ENCODE assay signal across 1 cellular context in the genomic region with DNA sequence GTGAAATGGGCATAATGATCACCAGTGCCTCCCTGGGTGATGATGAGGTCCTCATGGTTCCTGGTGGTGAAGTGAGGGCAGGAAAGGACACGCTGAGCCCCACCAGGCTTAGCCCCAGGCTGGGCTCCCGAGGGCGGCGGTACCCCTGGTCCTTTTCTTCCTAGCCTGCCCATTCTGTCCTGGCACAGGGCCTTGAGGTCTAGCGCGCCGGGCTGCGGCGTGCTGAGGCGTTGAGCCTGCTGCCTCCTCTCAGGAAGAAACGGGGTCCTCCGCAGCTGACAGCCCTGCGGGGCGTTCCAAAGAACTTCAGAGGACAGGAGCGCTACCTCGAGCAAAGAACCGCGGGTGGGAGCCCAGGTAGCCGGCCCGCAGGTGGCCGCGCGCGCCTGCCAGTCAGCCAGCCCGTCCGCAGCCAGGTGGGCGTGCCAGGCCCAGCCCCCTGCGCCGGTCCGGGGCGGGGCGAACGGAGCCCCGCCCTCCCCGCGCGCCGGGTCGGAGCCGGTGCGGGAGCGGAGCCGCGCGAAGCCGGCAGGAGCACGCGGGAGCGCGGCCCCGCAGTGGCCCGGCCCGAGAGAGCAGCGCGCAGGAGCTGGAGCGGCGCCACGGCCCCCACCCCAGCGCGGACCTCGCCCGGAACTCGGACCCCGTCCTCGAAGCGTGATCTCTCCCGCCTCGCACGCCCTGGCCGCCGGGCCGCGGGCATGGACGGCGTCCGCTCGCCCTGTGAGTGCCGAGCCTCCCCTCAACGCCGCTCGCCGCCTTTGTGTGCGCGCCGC.
TF ChIP-seq lines count a peak whose summit lies in the region.

A gene (plus strand): TSS at position 477 of the 776 bp plus-strand sequence. CDS start 791 bp downstream, outside the sequence.

TF ChIP-seq in GM12878, 131 proteins besides CTCF, POLR2A, EP300 and RAD21 (continued from another document):
- TF ChIP-seq, protein P1, sequence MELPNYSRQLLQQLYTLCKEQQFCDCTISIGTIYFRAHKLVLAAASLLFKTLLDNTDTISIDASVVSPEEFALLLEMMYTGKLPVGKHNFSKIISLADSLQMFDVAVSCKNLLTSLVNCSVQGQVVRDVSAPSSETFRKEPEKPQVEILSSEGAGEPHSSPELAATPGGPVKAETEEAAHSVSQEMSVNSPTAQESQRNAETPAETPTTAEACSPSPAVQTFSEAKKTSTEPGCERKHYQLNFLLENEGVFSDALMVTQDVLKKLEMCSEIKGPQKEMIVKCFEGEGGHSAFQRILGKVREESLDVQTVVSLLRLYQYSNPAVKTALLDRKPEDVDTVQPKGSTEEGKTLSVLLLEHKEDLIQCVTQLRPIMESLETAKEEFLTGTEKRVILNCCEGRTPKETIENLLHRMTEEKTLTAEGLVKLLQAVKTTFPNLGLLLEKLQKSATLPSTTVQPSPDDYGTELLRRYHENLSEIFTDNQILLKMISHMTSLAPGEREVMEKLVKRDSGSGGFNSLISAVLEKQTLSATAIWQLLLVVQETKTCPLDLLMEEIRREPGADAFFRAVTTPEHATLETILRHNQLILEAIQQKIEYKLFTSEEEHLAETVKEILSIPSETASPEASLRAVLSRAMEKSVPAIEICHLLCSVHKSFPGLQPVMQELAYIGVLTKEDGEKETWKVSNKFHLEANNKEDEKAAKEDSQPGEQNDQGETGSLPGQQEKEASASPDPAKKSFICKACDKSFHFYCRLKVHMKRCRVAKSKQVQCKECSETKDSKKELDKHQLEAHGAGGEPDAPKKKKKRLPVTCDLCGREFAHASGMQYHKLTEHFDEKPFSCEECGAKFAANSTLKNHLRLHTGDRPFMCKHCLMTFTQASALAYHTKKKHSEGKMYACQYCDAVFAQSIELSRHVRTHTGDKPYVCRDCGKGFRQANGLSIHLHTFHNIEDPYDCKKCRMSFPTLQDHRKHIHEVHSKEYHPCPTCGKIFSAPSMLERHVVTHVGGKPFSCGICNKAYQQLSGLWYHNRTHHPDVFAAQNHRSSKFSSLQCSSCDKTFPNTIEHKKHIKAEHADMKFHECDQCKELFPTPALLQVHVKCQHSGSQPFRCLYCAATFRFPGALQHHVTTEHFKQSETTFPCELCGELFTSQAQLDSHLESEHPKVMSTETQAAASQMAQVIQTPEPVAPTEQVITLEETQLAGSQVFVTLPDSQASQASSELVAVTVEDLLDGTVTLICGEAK (IDR thresholded peaks at IDR 0.05; ENCODE audit: borderline replicate concordance) = no peak
- TF ChIP-seq SMAD1 (IDR thresholded peaks at IDR 0.05; ENCODE audit: low read depth, partially characterized antibody) (no peak), ZNF207 (IDR thresholded peaks at IDR 0.05; ENCODE audit: borderline replicate concordance) (no peak), POLR2AphosphoS2 (IDR thresholded peaks at IDR 0.05; ENCODE audit: low read depth, low read length) (no peak), CREB1 (IDR thresholded peaks at IDR 0.05; ENCODE audit: low read depth) (no peak), POLR2AphosphoS5 (IDR thresholded peaks at IDR 0.05; ENCODE audit: low read length) (no peak), HDGF (IDR thresholded peaks at IDR 0.05) (no peak), KLF5 (IDR thresholded peaks at IDR 0.05; ENCODE audit: partially characterized antibody) (no peak), ZBED1 (IDR thresholded peaks at IDR 0.05; ENCODE audit: borderline replicate concordance) (no peak), JUND (IDR thresholded peaks at IDR 0.05; ENCODE audit: low read depth, low read length) (no peak), ZNF622 (IDR thresholded peaks at IDR 0.05) (no peak)
- TF ChIP-seq, protein P2, sequence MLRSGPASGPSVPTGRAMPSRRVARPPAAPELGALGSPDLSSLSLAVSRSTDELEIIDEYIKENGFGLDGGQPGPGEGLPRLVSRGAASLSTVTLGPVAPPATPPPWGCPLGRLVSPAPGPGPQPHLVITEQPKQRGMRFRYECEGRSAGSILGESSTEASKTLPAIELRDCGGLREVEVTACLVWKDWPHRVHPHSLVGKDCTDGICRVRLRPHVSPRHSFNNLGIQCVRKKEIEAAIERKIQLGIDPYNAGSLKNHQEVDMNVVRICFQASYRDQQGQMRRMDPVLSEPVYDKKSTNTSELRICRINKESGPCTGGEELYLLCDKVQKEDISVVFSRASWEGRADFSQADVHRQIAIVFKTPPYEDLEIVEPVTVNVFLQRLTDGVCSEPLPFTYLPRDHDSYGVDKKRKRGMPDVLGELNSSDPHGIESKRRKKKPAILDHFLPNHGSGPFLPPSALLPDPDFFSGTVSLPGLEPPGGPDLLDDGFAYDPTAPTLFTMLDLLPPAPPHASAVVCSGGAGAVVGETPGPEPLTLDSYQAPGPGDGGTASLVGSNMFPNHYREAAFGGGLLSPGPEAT (IDR thresholded peaks at IDR 0.05; ENCODE audit: low read depth) = no peak
- TF ChIP-seq, protein P3, sequence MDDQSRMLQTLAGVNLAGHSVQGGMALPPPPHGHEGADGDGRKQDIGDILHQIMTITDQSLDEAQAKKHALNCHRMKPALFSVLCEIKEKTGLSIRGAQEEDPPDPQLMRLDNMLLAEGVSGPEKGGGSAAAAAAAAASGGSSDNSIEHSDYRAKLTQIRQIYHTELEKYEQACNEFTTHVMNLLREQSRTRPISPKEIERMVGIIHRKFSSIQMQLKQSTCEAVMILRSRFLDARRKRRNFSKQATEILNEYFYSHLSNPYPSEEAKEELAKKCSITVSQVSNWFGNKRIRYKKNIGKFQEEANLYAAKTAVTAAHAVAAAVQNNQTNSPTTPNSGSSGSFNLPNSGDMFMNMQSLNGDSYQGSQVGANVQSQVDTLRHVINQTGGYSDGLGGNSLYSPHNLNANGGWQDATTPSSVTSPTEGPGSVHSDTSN (IDR thresholded peaks at IDR 0.05; ENCODE audit: insufficient replicate concordance, low read depth, low read length) = no peak
- TF ChIP-seq, protein P4, sequence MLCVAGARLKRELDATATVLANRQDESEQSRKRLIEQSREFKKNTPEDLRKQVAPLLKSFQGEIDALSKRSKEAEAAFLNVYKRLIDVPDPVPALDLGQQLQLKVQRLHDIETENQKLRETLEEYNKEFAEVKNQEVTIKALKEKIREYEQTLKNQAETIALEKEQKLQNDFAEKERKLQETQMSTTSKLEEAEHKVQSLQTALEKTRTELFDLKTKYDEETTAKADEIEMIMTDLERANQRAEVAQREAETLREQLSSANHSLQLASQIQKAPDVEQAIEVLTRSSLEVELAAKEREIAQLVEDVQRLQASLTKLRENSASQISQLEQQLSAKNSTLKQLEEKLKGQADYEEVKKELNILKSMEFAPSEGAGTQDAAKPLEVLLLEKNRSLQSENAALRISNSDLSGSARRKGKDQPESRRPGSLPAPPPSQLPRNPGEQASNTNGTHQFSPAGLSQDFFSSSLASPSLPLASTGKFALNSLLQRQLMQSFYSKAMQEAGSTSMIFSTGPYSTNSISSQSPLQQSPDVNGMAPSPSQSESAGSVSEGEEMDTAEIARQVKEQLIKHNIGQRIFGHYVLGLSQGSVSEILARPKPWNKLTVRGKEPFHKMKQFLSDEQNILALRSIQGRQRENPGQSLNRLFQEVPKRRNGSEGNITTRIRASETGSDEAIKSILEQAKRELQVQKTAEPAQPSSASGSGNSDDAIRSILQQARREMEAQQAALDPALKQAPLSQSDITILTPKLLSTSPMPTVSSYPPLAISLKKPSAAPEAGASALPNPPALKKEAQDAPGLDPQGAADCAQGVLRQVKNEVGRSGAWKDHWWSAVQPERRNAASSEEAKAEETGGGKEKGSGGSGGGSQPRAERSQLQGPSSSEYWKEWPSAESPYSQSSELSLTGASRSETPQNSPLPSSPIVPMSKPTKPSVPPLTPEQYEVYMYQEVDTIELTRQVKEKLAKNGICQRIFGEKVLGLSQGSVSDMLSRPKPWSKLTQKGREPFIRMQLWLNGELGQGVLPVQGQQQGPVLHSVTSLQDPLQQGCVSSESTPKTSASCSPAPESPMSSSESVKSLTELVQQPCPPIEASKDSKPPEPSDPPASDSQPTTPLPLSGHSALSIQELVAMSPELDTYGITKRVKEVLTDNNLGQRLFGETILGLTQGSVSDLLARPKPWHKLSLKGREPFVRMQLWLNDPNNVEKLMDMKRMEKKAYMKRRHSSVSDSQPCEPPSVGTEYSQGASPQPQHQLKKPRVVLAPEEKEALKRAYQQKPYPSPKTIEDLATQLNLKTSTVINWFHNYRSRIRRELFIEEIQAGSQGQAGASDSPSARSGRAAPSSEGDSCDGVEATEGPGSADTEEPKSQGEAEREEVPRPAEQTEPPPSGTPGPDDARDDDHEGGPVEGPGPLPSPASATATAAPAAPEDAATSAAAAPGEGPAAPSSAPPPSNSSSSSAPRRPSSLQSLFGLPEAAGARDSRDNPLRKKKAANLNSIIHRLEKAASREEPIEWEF (IDR thresholded peaks at IDR 0.05; ENCODE audit: insufficient replicate concordance, low read depth, low read length) = no peak
- TF ChIP-seq, protein P5, sequence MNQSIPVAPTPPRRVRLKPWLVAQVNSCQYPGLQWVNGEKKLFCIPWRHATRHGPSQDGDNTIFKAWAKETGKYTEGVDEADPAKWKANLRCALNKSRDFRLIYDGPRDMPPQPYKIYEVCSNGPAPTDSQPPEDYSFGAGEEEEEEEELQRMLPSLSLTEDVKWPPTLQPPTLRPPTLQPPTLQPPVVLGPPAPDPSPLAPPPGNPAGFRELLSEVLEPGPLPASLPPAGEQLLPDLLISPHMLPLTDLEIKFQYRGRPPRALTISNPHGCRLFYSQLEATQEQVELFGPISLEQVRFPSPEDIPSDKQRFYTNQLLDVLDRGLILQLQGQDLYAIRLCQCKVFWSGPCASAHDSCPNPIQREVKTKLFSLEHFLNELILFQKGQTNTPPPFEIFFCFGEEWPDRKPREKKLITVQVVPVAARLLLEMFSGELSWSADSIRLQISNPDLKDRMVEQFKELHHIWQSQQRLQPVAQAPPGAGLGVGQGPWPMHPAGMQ (IDR thresholded peaks at IDR 0.05; ENCODE audit: borderline replicate concordance) = no peak
